ENCODE assay signal across 8 cellular contexts in genomic region chr17:17590883-17591407, GRCh38. TPM values are rescaled to one million over a fixed set of nuclear protein-coding genes. Genes with fewer than 3 reads are reported as not detected.
DNase-seq lines count a peak whose midpoint lies in the region; TF ChIP-seq lines count a peak whose summit lies in the region.

No MANE protein-coding gene starts in this region.

- no peaks in the 10 kb centered on the region; the same call in 1 of the 2 replicates for H3K36me3 ChIP-seq in DOHH2 (ENCODE audit: control insufficient read depth, low read length)

- no peaks in the 10 kb centered on the region for H3K9me3 ChIP-seq in DOHH2 (ENCODE audit: control insufficient read depth, insufficient read depth, low read length)

- H3K36me3 Mint-ChIP-seq in IgD-negative memory B cell = peaks cover 1% of the 10 kb centered on the region
- no peaks in the 10 kb centered on the region for H3K36me3 Mint-ChIP-seq in nephron (ENCODE audit: low read depth)

- H3K4me1 Mint-ChIP-seq in IgD-negative memory B cell (peaks cover 11 to 15% (median 14%) of the 10 kb centered on the region in 3 donors), nephron (peaks cover 25% of the 10 kb centered on the region)

- peak overlapping the region; percentile 83 for H3K4me2 ChIP-seq in DOHH2 (ENCODE audit: low read length)

- peaks cover 31% of the 10 kb centered on the region for H3K79me2 ChIP-seq in DOHH2 (ENCODE audit: control insufficient read depth, low read length)

- H3K9me2 ChIP-seq in DOHH2 (replicated peaks; ENCODE audit: control insufficient read depth, low read length) = no peaks in the 10 kb centered on the region

- TF ChIP-seq CTCF in DOHH2 (IDR thresholded peaks at IDR 0.05; ENCODE audit: low read depth, low read length, poor library complexity, severe bottlenecking) = no peak
- TF ChIP-seq CTCF in choroid plexus epithelial cell (conservative IDR thresholded peaks at IDR 0.05; ENCODE audit: low read depth, low read length) = no peak
- TF ChIP-seq CTCF in nephron (IDR thresholded peaks at IDR 0.05; ENCODE audit: unreplicated experiment in 3 of 3) = no peak

- peak overlapping the region; percentile 98 for H3K4me3 ChIP-seq in DOHH2 (ENCODE audit: low read length)
- H3K4me3 ChIP-seq in choroid plexus epithelial cell (ENCODE audit: low read depth, low read length) = peak overlapping the region; percentile 91

- H4K20me1 ChIP-seq in DOHH2 (ENCODE audit: control insufficient read depth, insufficient read depth, low read depth, low read length) = no peaks in the 10 kb centered on the region

- H3K4me3 Mint-ChIP-seq in IgD-negative memory B cell (peak overlapping the region; percentile 92 to 100 (median 98)), nephron (peak overlapping the region; percentile 90 to 96 (median 95))

- no peak for DNase-seq in choroid plexus epithelial cell (ENCODE audit: low read depth)
- no peak for DNase-seq in NCI-H510A (lab: John Stamatoyannopoulos, UW)
- DNase-seq in kidney glomerular epithelial cell (lab: John Stamatoyannopoulos, UW) = no peak
- no peak for DNase-seq in NCI-H1092 treated with DMSO at 0.1 percent for 48 hours (lab: John Stamatoyannopoulos, UW)
- DNase-seq in A172 (ENCODE audit: low spot score) = no peak

- H3F3A ChIP-seq in DOHH2 (ENCODE audit: control insufficient read depth, insufficient read depth) = peaks cover 5% of the 10 kb centered on the region; the same call in 1 of the 2 replicates

- peak overlapping the region; percentile 87 to 93 (median 91) for H3K27ac Mint-ChIP-seq in IgD-negative memory B cell
- H3K27ac Mint-ChIP-seq in nephron = peak overlapping the region; percentile 92 to 96 (median 96)

- H3K4me1 ChIP-seq in DOHH2 (ENCODE audit: control insufficient read depth, low read length) = peaks cover 22% of the 10 kb centered on the region

- peak overlapping the region; percentile 31; the same call in 1 of the 2 replicates for H3K27ac ChIP-seq in DOHH2 (ENCODE audit: low read depth, low read length)

- no peaks in the 10 kb centered on the region for H3K27me3 ChIP-seq in DOHH2 (ENCODE audit: control insufficient read depth, low read length)

- H3K9me3 Mint-ChIP-seq in IgD-negative memory B cell (no peaks in the 10 kb centered on the region), nephron (no peaks in the 10 kb centered on the region)

- H3K27me3 Mint-ChIP-seq in IgD-negative memory B cell (no peaks in the 10 kb centered on the region), nephron (ENCODE audit: low read depth) (no peaks in the 10 kb centered on the region)

RNA-seq across cellular contexts. Expression of gene PEMT, which starts 0.6 kb away (rescaled TPM):
- polyA plus RNA-seq in IgD-negative memory B cell = 35.6 TPM
- total RNA-seq in A172 (2014; rRNA removed; shearing (Covaris generic)) = 39.6 and 44.0 TPM in 2 replicates
